ENCODE assay signal across 13 cellular contexts in genomic region chr1:67682659-67683197, GRCh38. TPM values are rescaled to one million over a fixed set of nuclear protein-coding genes. Genes with fewer than 3 reads are reported as not detected.
A peak's percentile ranks its signal among the peaks of the same experiment; 100 is the strongest.
DNase-seq lines count a peak whose midpoint lies in the region; ATAC-seq and TF ChIP-seq lines count a peak whose summit lies in the region.
"Had no signal": no experiment of that assay in that cellular context is flagged by ENCODE, and none has a peak within 500 bp of the region (broad histone marks: within the 10 kb centered on the region; RNA-seq: fewer than 3 reads in every experiment).

No MANE protein-coding gene starts in this region.

- H3K4me1 ChIP-seq in A673 (ENCODE audit: insufficient read depth, low read length, poor library complexity, severe bottlenecking) (peaks cover 21% of the 10 kb centered on the region), HCT116 (ENCODE audit: control insufficient read depth in 1 of 2, insufficient read depth in 2 of 2, low read length in 2 of 2) (peaks cover 26 to 38% of the 10 kb centered on the region in 2 experiments), gastroesophageal sphincter (peaks cover 5 to 28% (median 6%) of the 10 kb centered on the region in 3 donors)

- peaks cover 4% of the 10 kb centered on the region; the same call in 1 of the 2 replicates for H4K20me1 ChIP-seq in HCT116 (ENCODE audit: insufficient read depth)

- CTCF ChIA-PET in A673 (lab: Charles Lee) (interaction anchor here (0.6 kb wide), 1 partner anchor 83 kb away, joined by 4 read pairs; no protein-coding TSS in a partner anchor), HCT116 (lab: Charles Lee) (interaction anchor here (1.0 to 1.3 kb wide), 2 partner anchors 77 to 148 kb away, joined by 3 to 4 read pairs; no protein-coding TSS in a partner anchor)

- peak; percentile 18 for DNase-seq in A673 (ENCODE audit: low spot score)
- DNase-seq in HCT116 (ENCODE audit: low read depth, low spot score) = no peak
- DNase-seq in foreskin melanocyte = peak; percentile 40
- DNase-seq: activated CD4-positive, alpha-beta T cell treated with anti-CD3 and anti-CD28 coated beads, Interleukin-2, amount 10 ng/mL, durations not matched to agents 7 days and 5 days; cerebellar nuclear complex; immature natural killer cell; retina; stimulated activated CD8-positive, alpha-beta memory T cell treated with anti-CD3 and anti-CD28 coated beads, Interleukin-4, amount 100 ng/mL, for 48 hours had no signal

- BruUV-seq in A673 (replicated peaks; lab: Mats Ljungman, UMichigan) = no TSS peak
- no TSS peak for BruUV-seq in HCT116 (replicated peaks; lab: Mats Ljungman, UMichigan)

- H3K27me3 ChIP-seq in A673 (replicated peaks; ENCODE audit: insufficient read depth, low read depth, low read length, poor library complexity) (no peaks in the 10 kb centered on the region), HCT116 (ENCODE audit: insufficient read depth, low read length) (no peaks in the 10 kb centered on the region), gastroesophageal sphincter (no peaks in the 10 kb centered on the region)

- no peaks in the 10 kb centered on the region for H3K9me2 ChIP-seq in HCT116 (ENCODE audit: insufficient read depth)

- H3K79me2 ChIP-seq in HCT116 (ENCODE audit: insufficient read depth, low read length) = peaks cover 27% of the 10 kb centered on the region

- POLR2A ChIA-PET in A673 (lab: Charles Lee; ENCODE audit: low non-redundant PET) (no interaction called here), HCT116 (lab: Charles Lee) (interaction anchor here (0.7 kb wide), 2 partner anchors 18 to 78 kb away, joined by 3 read pairs; no protein-coding TSS in a partner anchor)

- intact Hi-C loops in A673 (cut with micrococcal nuclease; ENCODE audit: unreplicated experiment) = loop anchor here (10.0 kb wide), 1 partner anchor 152 kb away; the partner anchor contains the start of gene GNG12
- intact Hi-C loops in HCT116 (cut with micrococcal nuclease) = loop anchor here (10.0 kb wide), 3 partner anchors 118 to 702 kb away; partner anchors contain the start of gene GNG12

- ATAC-seq in HCT116 = no peak
- no peak for ATAC-seq in GM18867 (IDR thresholded peaks at IDR 0.05; ENCODE audit: unreplicated experiment)
- no peak for ATAC-seq in HG02571 (IDR thresholded peaks at IDR 0.05; ENCODE audit: unreplicated experiment)
- ATAC-seq in HG03439 (IDR thresholded peaks at IDR 0.05; ENCODE audit: unreplicated experiment) = no peak
- no peak for ATAC-seq in gastroesophageal sphincter

- no peak for TF ChIP-seq CTCF in A673 (conservative IDR thresholded peaks at IDR 0.05; ENCODE audit: low read depth, low read length)
- no peak for TF ChIP-seq CTCF in HCT116 (IDR thresholded peaks at IDR 0.05 in 2 of 3, conservative IDR thresholded peaks at IDR 0.05 in 1 of 3; ENCODE audit: borderline replicate concordance in 1 of 3, insufficient read depth in 1 of 3, low read depth in 2 of 3, low read length in 2 of 3)
- no peak for TF ChIP-seq CTCF in WI38 (IDR thresholded peaks at IDR 0.05; ENCODE audit: low read depth, low read length)
- no peak for TF ChIP-seq CTCF in gastroesophageal sphincter (IDR thresholded peaks at IDR 0.05)

- H3K4me3 ChIP-seq in A673 (ENCODE audit: low read depth, low read length, poor library complexity, severe bottlenecking) = no peak overlapping the region
- H3K4me3 ChIP-seq in HCT116 (replicated peaks in 1 of 2; ENCODE audit: low read depth in 1 of 2, low read length in 2 of 2) = no peak overlapping the region
- H3K4me3 ChIP-seq in WI38 (ENCODE audit: low read depth, low read length) = peak overlapping the region; percentile 39
- H3K4me3 ChIP-seq in gastroesophageal sphincter = no peak overlapping the region

- peaks cover 8% of the 10 kb centered on the region for H3K36me3 ChIP-seq in A673 (ENCODE audit: insufficient read depth, low read length, poor library complexity, severe bottlenecking)
- H3K36me3 ChIP-seq in HCT116 (ENCODE audit: control insufficient read depth in 1 of 2, insufficient read depth in 2 of 2, low read length in 2 of 2) = peaks cover 7% of the 10 kb centered on the region in 2 experiments
- peaks cover 0 to 4% of the 10 kb centered on the region in 2 donors for H3K36me3 ChIP-seq in gastroesophageal sphincter

- no peak for TF ChIP-seq EP300 in gastroesophageal sphincter (IDR thresholded peaks at IDR 0.05)

- RAD21 ChIA-PET in HCT116 (lab: Charles Lee; ENCODE audit: low non-redundant PET in 1 of 2, low total read pairs in 2 of 2, uncharacterized antibody in 2 of 2, unreplicated experiment in 2 of 2) = interaction anchor here (1.0 to 1.3 kb wide), 2 partner anchors 77 to 78 kb away, joined by 3 read pairs; no protein-coding TSS in a partner anchor

- no peak for TF ChIP-seq POLR2A in HCT116 (IDR thresholded peaks at IDR 0.05; ENCODE audit: borderline replicate concordance, extremely low read depth, insufficient read depth, insufficient read length)
- no peak for TF ChIP-seq POLR2A in gastroesophageal sphincter (IDR thresholded peaks at IDR 0.05)

- no peak for TF ChIP-seq RAD21 in HCT116 (IDR thresholded peaks at IDR 0.05; ENCODE audit: low read depth)

- H3K9me3 ChIP-seq in A673 (ENCODE audit: low read depth, low read length, poor library complexity, severe bottlenecking) (no peaks in the 10 kb centered on the region), HCT116 (ENCODE audit: control insufficient read depth in 1 of 2, insufficient read depth in 1 of 2, low read depth in 1 of 2, low read length in 2 of 2) (no peaks in the 10 kb centered on the region), gastroesophageal sphincter (no peaks in the 10 kb centered on the region)

- peak overlapping the region; percentile 90 for H3K4me2 ChIP-seq in HCT116 (ENCODE audit: low read length)

- no peak overlapping the region for H3K27ac ChIP-seq in A673 (ENCODE audit: low read depth, low read length, poor library complexity, severe bottlenecking)
- H3K27ac ChIP-seq in HCT116 (ENCODE audit: low read depth, low read length) = no peak overlapping the region
- H3K27ac ChIP-seq in gastroesophageal sphincter = peak overlapping the region in 1 of 4 donors; percentile 18

- H3K9ac ChIP-seq in HCT116 (ENCODE audit: low read length) = no peak overlapping the region

- WGBS in gastroesophageal sphincter (ENCODE audit: low coverage in 1 of 2), 2 donors = 21 to 43% methylated on average over 3 of the region's 3 CpGs

- H2AFZ ChIP-seq in HCT116 (ENCODE audit: low read depth, low read length, poor library complexity, severe bottlenecking) = peak overlapping the region; percentile 86

TF ChIP-seq in HCT116, 20 proteins besides CTCF, POLR2A, EP300 and RAD21 (continues in another document):
- no peak for TF ChIP-seq TCF7L2 (IDR thresholded peaks at IDR 0.05; ENCODE audit: borderline replicate concordance, extremely low read depth, insufficient read depth, insufficient read length)
- 0 out of 2 replicates have a peak, but pooled peaks have one; percentile 13 for TF ChIP-seq EGR1 (IDR thresholded peaks at IDR 0.05; ENCODE audit: low read depth)
- no peak for TF ChIP-seq ELF1 (IDR thresholded peaks at IDR 0.05; ENCODE audit: borderline replicate concordance, low read depth)
- TF ChIP-seq EZH2phosphoT487 (IDR thresholded peaks at IDR 0.05; ENCODE audit: borderline replicate concordance) = no peak
- TF ChIP-seq CEBPB (IDR thresholded peaks at IDR 0.05; ENCODE audit: low read depth) = 0 out of 2 replicates have a peak, but pooled peaks have one; percentile 28
- TF ChIP-seq YY1 (IDR thresholded peaks at IDR 0.05; ENCODE audit: extremely low read depth, insufficient replicate concordance, low read depth, low read length) = no peak
- no peak for TF ChIP-seq SRF (IDR thresholded peaks at IDR 0.05; ENCODE audit: low read depth)
- no peak for TF ChIP-seq ZNF274 (IDR thresholded peaks at IDR 0.05; ENCODE audit: low read depth, low read length)
- TF ChIP-seq SIN3A (IDR thresholded peaks at IDR 0.05; ENCODE audit: low read depth) = no peak
- TF ChIP-seq POLR2AphosphoS5 (IDR thresholded peaks at IDR 0.05; ENCODE audit: low read depth, low read length) = no peak
- no peak for TF ChIP-seq ZFX (IDR thresholded peaks at IDR 0.05)
- TF ChIP-seq, protein P1, sequence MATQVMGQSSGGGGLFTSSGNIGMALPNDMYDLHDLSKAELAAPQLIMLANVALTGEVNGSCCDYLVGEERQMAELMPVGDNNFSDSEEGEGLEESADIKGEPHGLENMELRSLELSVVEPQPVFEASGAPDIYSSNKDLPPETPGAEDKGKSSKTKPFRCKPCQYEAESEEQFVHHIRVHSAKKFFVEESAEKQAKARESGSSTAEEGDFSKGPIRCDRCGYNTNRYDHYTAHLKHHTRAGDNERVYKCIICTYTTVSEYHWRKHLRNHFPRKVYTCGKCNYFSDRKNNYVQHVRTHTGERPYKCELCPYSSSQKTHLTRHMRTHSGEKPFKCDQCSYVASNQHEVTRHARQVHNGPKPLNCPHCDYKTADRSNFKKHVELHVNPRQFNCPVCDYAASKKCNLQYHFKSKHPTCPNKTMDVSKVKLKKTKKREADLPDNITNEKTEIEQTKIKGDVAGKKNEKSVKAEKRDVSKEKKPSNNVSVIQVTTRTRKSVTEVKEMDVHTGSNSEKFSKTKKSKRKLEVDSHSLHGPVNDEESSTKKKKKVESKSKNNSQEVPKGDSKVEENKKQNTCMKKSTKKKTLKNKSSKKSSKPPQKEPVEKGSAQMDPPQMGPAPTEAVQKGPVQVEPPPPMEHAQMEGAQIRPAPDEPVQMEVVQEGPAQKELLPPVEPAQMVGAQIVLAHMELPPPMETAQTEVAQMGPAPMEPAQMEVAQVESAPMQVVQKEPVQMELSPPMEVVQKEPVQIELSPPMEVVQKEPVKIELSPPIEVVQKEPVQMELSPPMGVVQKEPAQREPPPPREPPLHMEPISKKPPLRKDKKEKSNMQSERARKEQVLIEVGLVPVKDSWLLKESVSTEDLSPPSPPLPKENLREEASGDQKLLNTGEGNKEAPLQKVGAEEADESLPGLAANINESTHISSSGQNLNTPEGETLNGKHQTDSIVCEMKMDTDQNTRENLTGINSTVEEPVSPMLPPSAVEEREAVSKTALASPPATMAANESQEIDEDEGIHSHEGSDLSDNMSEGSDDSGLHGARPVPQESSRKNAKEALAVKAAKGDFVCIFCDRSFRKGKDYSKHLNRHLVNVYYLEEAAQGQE (IDR thresholded peaks at IDR 0.05; ENCODE audit: low read depth) = no peak
- no peak for TF ChIP-seq CBX3 (IDR thresholded peaks at IDR 0.05; ENCODE audit: low read depth)
- TF ChIP-seq, protein P2, sequence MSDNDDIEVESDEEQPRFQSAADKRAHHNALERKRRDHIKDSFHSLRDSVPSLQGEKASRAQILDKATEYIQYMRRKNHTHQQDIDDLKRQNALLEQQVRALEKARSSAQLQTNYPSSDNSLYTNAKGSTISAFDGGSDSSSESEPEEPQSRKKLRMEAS (IDR thresholded peaks at IDR 0.05) = no peak
- TF ChIP-seq JUND (IDR thresholded peaks at IDR 0.05) = no peak
- TF ChIP-seq SP1 (IDR thresholded peaks at IDR 0.05; ENCODE audit: low read depth) = no peak

RNA-seq across cellular contexts. Expression of gene GADD45A, which starts 2.3 kb away (rescaled TPM):
- total RNA-seq in A673 (2021) (34.7 and 39.7 TPM in 2 replicates), HCT116 (2021; ENCODE audit: unreplicated experiment) (105 TPM), gastroesophageal sphincter (10 to 100 TPM; 58.7 to 69.9 (median 65.6) TPM)
- polyA plus RNA-seq in HCT116 (2012) = 158 and 173 TPM in 2 replicates
